Comparison of ENCODE assay signal across 12 cellular contexts in genomic region chr20:62583424-62583920, GRCh38.
DNase-seq lines count a peak whose midpoint lies in the region; ATAC-seq and TF ChIP-seq lines count a peak whose summit lies in the region.
"Had no signal": no experiment of that assay in that cellular context is flagged by ENCODE, and none has a peak within 500 bp of the region (broad histone marks: within the 10 kb centered on the region; RNA-seq: fewer than 3 reads in every experiment).

No MANE protein-coding gene starts in this region.

- peaks cover 0 to 4% of the 10 kb centered on the region in 2 donors for H3K4me1 Mint-ChIP-seq in effector memory CD8-positive, alpha-beta T cell (ENCODE audit: low read depth in 2 of 2)

- intact Hi-C loops in posterior cingulate gyrus (cut with DNase I), result no loop called here

- peak; percentile 34 for DNase-seq in EL
- DNase-seq in RPMI8226, result peak; percentile 72
- DNase-seq in foreskin fibroblast, result peak; percentile 37 to 64
- peak; percentile 21 to 95 (median 62) for DNase-seq in posterior cingulate gyrus
- no peak for DNase-seq in effector memory CD8-positive, alpha-beta T cell
- no peak for DNase-seq in GM20000 (ENCODE audit: low spot score)
- DNase-seq in NCI-H2227 (lab: John Stamatoyannopoulos, UW; ENCODE audit: unreplicated experiment), result no peak
- DNase-seq: NCI-H526, SIG-M5 had no signal

- no peak overlapping the region for H3K4me3 ChIP-seq in foreskin fibroblast (ENCODE audit: low read depth in 1 of 2, low read length in 2 of 2)
- H3K4me3 ChIP-seq: adrenal gland had no signal

- H3K36me3 Mint-ChIP-seq in effector memory CD8-positive, alpha-beta T cell (ENCODE audit: insufficient read depth), result no peaks in the 10 kb centered on the region

- no peak overlapping the region for H3K27ac Mint-ChIP-seq in effector memory CD8-positive, alpha-beta T cell
- H3K27ac Mint-ChIP-seq: memory B cell had no signal

- peaks cover 58 to 70% of the 10 kb centered on the region in 2 donors for H3K27me3 Mint-ChIP-seq in effector memory CD8-positive, alpha-beta T cell

- H3K4me3 Mint-ChIP-seq in effector memory CD8-positive, alpha-beta T cell, result no peak overlapping the region
- H3K4me3 Mint-ChIP-seq: memory B cell had no signal

- H3K9me3 Mint-ChIP-seq in effector memory CD8-positive, alpha-beta T cell, result no peaks in the 10 kb centered on the region
- H3K9me3 Mint-ChIP-seq: memory B cell had no signal

- ATAC-seq in effector memory CD8-positive, alpha-beta T cell (replicated peaks), result no peak
- no peak for ATAC-seq in GM19452 (IDR thresholded peaks at IDR 0.05; ENCODE audit: unreplicated experiment)

- TF ChIP-seq CTCF in foreskin fibroblast (IDR thresholded peaks at IDR 0.05; ENCODE audit: low read depth, low read length), result peak; percentile 11
- TF ChIP-seq CTCF in GM20000 (IDR thresholded peaks at IDR 0.05; ENCODE audit: extremely low read depth, missing control alignments), result no peak

Comparison
In these comparisons a context has a peak if more than half of its experiments do, and no peak if none do; other contexts are left out.
1. DNase-seq: peak in EL (single experiment), RPMI8226 (single experiment), foreskin fibroblast (2 of 2) and posterior cingulate gyrus (10 of 10); none in effector memory CD8-positive, alpha-beta T cell (0 of 3), GM20000 (single experiment) and NCI-H2227 (single experiment).